ENCODE assay signal across 8 cellular contexts in genomic region chr22:25403752-25404471, GRCh38.
DNase-seq lines count a peak whose midpoint lies in the region; ATAC-seq and TF ChIP-seq lines count a peak whose summit lies in the region.

No MANE protein-coding gene starts in this region.

- peak overlapping the region; percentile 80 for H3K4me3 ChIP-seq in OCI-LY3 (ENCODE audit: low read length)
- H3K4me3 ChIP-seq in mesendoderm (ENCODE audit: low read length) = peak overlapping the region; percentile 43
- H3K4me3 ChIP-seq in vagina = peak overlapping the region; percentile 66 to 80

- H2AK5ac ChIP-seq in mesendoderm (ENCODE audit: low read length) = no peak overlapping the region

- H3K4me2 ChIP-seq in OCI-LY3 (ENCODE audit: low read length) (peak overlapping the region; percentile 98), mesendoderm (ENCODE audit: low read length) (peak overlapping the region; percentile 78)

- H3K36me3 ChIP-seq in OCI-LY3 (replicated peaks; ENCODE audit: low read depth, low read length) (no peaks in the 10 kb centered on the region), mesendoderm (ENCODE audit: control insufficient read depth, insufficient read depth, low read length) (no peaks in the 10 kb centered on the region), vagina (no peaks in the 10 kb centered on the region)

- H3K4me1 ChIP-seq in OCI-LY3 (ENCODE audit: low read length) (peaks cover 37% of the 10 kb centered on the region), mesendoderm (ENCODE audit: control insufficient read depth, low read depth, low read length) (peaks cover 10% of the 10 kb centered on the region), vagina (peaks cover 50% of the 10 kb centered on the region)

- H3K27ac Mint-ChIP-seq in stimulated activated naive CD8-positive, alpha-beta T cell treated with anti-CD3 and anti-CD28 coated beads, Interleukin-15, Interleukin-2, amounts not matched to agents 100 ng/mL and 50 ng/mL, for 24 hours = peak overlapping the region; percentile 73
- peak overlapping the region; percentile 76 for H3K27ac Mint-ChIP-seq in dendritic cell treated with granulocyte-macrophage colony-stimulating factor and Interleukin-4, amounts not matched to agents 40 ng/mL and 50 ng/mL, for 4 days

- H3K9ac ChIP-seq in OCI-LY3 (ENCODE audit: low read length) (peak overlapping the region; percentile 65), mesendoderm (ENCODE audit: low read length) (peak overlapping the region; percentile 75)

- TF ChIP-seq CTCF in OCI-LY3 (IDR thresholded peaks at IDR 0.05; ENCODE audit: low read depth, low read length) (no peak), vagina (IDR thresholded peaks at IDR 0.05) (no peak)

- peaks cover 28% of the 10 kb centered on the region for H3K4me1 Mint-ChIP-seq in stimulated activated naive CD8-positive, alpha-beta T cell treated with anti-CD3 and anti-CD28 coated beads, Interleukin-15, Interleukin-2, amounts not matched to agents 100 ng/mL and 50 ng/mL, for 24 hours (ENCODE audit: low read depth)
- H3K4me1 Mint-ChIP-seq in dendritic cell treated with granulocyte-macrophage colony-stimulating factor and Interleukin-4, amounts not matched to agents 40 ng/mL and 50 ng/mL, for 4 days (ENCODE audit: low read depth) = peaks cover 73% of the 10 kb centered on the region

- H2BK5ac ChIP-seq in mesendoderm (ENCODE audit: low read length) = no peak overlapping the region

- no peak overlapping the region for H3K27ac ChIP-seq in OCI-LY3 (ENCODE audit: low read length)
- no peak overlapping the region for H3K27ac ChIP-seq in mesendoderm (ENCODE audit: low read depth, low read length)
- peak overlapping the region; percentile 95 for H3K27ac ChIP-seq in vagina

- peaks cover 62% of the 10 kb centered on the region for H3K79me2 ChIP-seq in OCI-LY3 (ENCODE audit: low read length)
- peaks cover 22% of the 10 kb centered on the region for H3K79me2 ChIP-seq in mesendoderm (ENCODE audit: control insufficient read depth, insufficient read depth, low read length)

- H4K8ac ChIP-seq in mesendoderm (ENCODE audit: low read depth, low read length) = no peak overlapping the region

- no CpG with 5 or more reads among the region's 17 CpGs for WGBS in mesendoderm (ENCODE audit: extremely low coverage, insufficient coverage, low lambda C conversion rate)

- H2BK15ac ChIP-seq in mesendoderm (replicated peaks; ENCODE audit: low read depth) = no peak overlapping the region

- H2AFZ ChIP-seq in OCI-LY3 (ENCODE audit: low read depth, low read length) = no peak overlapping the region

- peak overlapping the region; percentile 89 for H3K56ac ChIP-seq in mesendoderm (ENCODE audit: low read length)

- no peaks in the 10 kb centered on the region for H3K9me3 Mint-ChIP-seq in stimulated activated naive CD8-positive, alpha-beta T cell treated with anti-CD3 and anti-CD28 coated beads, Interleukin-15, Interleukin-2, amounts not matched to agents 100 ng/mL and 50 ng/mL, for 24 hours
- H3K9me3 Mint-ChIP-seq in dendritic cell treated with granulocyte-macrophage colony-stimulating factor and Interleukin-4, amounts not matched to agents 40 ng/mL and 50 ng/mL, for 4 days = no peaks in the 10 kb centered on the region

- H3K18ac ChIP-seq in mesendoderm (ENCODE audit: low read length) = no peak overlapping the region

- peaks cover 7% of the 10 kb centered on the region for H3K79me1 ChIP-seq in mesendoderm (ENCODE audit: low read length)

- no peak for TF ChIP-seq POLR2A in vagina (IDR thresholded peaks at IDR 0.05)

- no peaks in the 10 kb centered on the region for H3K36me3 Mint-ChIP-seq in stimulated activated naive CD8-positive, alpha-beta T cell treated with anti-CD3 and anti-CD28 coated beads, Interleukin-15, Interleukin-2, amounts not matched to agents 100 ng/mL and 50 ng/mL, for 24 hours (ENCODE audit: low read depth)
- H3K36me3 Mint-ChIP-seq in dendritic cell treated with granulocyte-macrophage colony-stimulating factor and Interleukin-4, amounts not matched to agents 40 ng/mL and 50 ng/mL, for 4 days (ENCODE audit: low read depth) = peaks cover 10% of the 10 kb centered on the region

- H3K9me3 ChIP-seq in OCI-LY3 (ENCODE audit: insufficient read depth, low read length) = no peaks in the 10 kb centered on the region
- H3K9me3 ChIP-seq in vagina = no peaks in the 10 kb centered on the region

- peak overlapping the region; percentile 23 for H4K5ac ChIP-seq in mesendoderm (ENCODE audit: low read length)

- no peak overlapping the region for H3K4ac ChIP-seq in mesendoderm (ENCODE audit: low read depth, low read length)

- peaks cover 47% of the 10 kb centered on the region for H4K20me1 ChIP-seq in OCI-LY3 (ENCODE audit: insufficient read depth, low read length)

- H3K27me3 ChIP-seq in OCI-LY3 (ENCODE audit: low read depth, low read length) = no peaks in the 10 kb centered on the region
- no peaks in the 10 kb centered on the region for H3K27me3 ChIP-seq in mesendoderm (ENCODE audit: insufficient read depth, low read length, poor library complexity)
- H3K27me3 ChIP-seq in vagina = no peaks in the 10 kb centered on the region

- ATAC-seq in stimulated activated naive CD8-positive, alpha-beta T cell treated with anti-CD3 and anti-CD28 coated beads, Interleukin-15, Interleukin-2, amounts not matched to agents 100 U/mL and 50 U/mL, for 24 hours = no peak

- DNase-seq in stimulated activated naive CD8-positive, alpha-beta T cell treated with anti-CD3 and anti-CD28 coated beads, Interleukin-15, Interleukin-2, amounts not matched to agents 100 U/mL and 50 U/mL, for 24 hours = no peak
- DNase-seq in mesendoderm (peak; percentile 55), vagina (ENCODE audit: extremely low spot score in 2 of 2) (peak in 1 of 2 donors; percentile 85), NCI-H1694 treated with DMSO at 0.1 percent for 48 hours (lab: John Stamatoyannopoulos, UW) (no peak), NCI-H146 treated with DMSO at 0.1 percent for 48 hours (lab: John Stamatoyannopoulos, UW; ENCODE audit: unreplicated experiment) (no peak)

- intact Hi-C loops in dendritic cell treated with granulocyte-macrophage colony-stimulating factor and Interleukin-4, amounts not matched to agents 40 ng/mL and 50 ng/mL, for 4 days (cut with micrococcal nuclease) = no loop called here
- intact Hi-C loops in vagina (cut with DNase I) = no loop called here

- H2BK120ac ChIP-seq in mesendoderm (ENCODE audit: low read depth, low read length) = no peak overlapping the region

- H3K27me3 Mint-ChIP-seq in stimulated activated naive CD8-positive, alpha-beta T cell treated with anti-CD3 and anti-CD28 coated beads, Interleukin-15, Interleukin-2, amounts not matched to agents 100 ng/mL and 50 ng/mL, for 24 hours = no peaks in the 10 kb centered on the region
- H3K27me3 Mint-ChIP-seq in dendritic cell treated with granulocyte-macrophage colony-stimulating factor and Interleukin-4, amounts not matched to agents 40 ng/mL and 50 ng/mL, for 4 days = peaks cover 1% of the 10 kb centered on the region

- peak overlapping the region; percentile 94 for H3K23ac ChIP-seq in mesendoderm (ENCODE audit: low read length)

- H3K4me3 Mint-ChIP-seq in stimulated activated naive CD8-positive, alpha-beta T cell treated with anti-CD3 and anti-CD28 coated beads, Interleukin-15, Interleukin-2, amounts not matched to agents 100 ng/mL and 50 ng/mL, for 24 hours = peak overlapping the region; percentile 91
- H3K4me3 Mint-ChIP-seq in dendritic cell treated with granulocyte-macrophage colony-stimulating factor and Interleukin-4, amounts not matched to agents 40 ng/mL and 50 ng/mL, for 4 days = peak overlapping the region; percentile 79
